In the genomic region with DNA sequence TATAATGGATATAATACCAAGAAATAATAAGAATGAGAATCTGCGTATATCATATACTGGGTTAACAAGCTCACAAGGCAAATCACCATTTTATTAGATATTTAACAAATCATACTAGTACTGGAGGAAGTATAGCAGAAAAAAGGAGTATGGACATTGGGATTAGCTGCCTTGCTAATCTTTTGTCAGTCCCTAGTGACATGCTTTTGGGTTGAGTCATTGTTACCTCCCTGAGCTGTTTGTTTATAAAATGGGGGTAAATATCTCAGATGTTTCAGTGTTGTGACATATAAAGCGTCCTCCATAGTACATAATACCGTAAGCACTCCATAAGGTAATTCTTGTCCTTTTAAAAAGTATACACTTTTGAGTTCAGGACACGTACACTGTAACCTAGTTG, we compare ENCODE assay signal across 1 cellular context.
TF ChIP-seq lines count a peak whose summit lies in the region.

No MANE protein-coding gene starts in this region.

TF ChIP-seq in WTC11, 78 proteins besides CTCF, POLR2A, EP300 and RAD21 (continued from another document):
- TF ChIP-seq, protein P1, sequence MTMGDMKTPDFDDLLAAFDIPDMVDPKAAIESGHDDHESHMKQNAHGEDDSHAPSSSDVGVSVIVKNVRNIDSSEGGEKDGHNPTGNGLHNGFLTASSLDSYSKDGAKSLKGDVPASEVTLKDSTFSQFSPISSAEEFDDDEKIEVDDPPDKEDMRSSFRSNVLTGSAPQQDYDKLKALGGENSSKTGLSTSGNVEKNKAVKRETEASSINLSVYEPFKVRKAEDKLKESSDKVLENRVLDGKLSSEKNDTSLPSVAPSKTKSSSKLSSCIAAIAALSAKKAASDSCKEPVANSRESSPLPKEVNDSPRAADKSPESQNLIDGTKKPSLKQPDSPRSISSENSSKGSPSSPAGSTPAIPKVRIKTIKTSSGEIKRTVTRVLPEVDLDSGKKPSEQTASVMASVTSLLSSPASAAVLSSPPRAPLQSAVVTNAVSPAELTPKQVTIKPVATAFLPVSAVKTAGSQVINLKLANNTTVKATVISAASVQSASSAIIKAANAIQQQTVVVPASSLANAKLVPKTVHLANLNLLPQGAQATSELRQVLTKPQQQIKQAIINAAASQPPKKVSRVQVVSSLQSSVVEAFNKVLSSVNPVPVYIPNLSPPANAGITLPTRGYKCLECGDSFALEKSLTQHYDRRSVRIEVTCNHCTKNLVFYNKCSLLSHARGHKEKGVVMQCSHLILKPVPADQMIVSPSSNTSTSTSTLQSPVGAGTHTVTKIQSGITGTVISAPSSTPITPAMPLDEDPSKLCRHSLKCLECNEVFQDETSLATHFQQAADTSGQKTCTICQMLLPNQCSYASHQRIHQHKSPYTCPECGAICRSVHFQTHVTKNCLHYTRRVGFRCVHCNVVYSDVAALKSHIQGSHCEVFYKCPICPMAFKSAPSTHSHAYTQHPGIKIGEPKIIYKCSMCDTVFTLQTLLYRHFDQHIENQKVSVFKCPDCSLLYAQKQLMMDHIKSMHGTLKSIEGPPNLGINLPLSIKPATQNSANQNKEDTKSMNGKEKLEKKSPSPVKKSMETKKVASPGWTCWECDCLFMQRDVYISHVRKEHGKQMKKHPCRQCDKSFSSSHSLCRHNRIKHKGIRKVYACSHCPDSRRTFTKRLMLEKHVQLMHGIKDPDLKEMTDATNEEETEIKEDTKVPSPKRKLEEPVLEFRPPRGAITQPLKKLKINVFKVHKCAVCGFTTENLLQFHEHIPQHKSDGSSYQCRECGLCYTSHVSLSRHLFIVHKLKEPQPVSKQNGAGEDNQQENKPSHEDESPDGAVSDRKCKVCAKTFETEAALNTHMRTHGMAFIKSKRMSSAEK (CRISPR knock-in tag; IDR thresholded peaks at IDR 0.05; ENCODE audit: borderline replicate concordance) = no peak
- TF ChIP-seq, protein P2, sequence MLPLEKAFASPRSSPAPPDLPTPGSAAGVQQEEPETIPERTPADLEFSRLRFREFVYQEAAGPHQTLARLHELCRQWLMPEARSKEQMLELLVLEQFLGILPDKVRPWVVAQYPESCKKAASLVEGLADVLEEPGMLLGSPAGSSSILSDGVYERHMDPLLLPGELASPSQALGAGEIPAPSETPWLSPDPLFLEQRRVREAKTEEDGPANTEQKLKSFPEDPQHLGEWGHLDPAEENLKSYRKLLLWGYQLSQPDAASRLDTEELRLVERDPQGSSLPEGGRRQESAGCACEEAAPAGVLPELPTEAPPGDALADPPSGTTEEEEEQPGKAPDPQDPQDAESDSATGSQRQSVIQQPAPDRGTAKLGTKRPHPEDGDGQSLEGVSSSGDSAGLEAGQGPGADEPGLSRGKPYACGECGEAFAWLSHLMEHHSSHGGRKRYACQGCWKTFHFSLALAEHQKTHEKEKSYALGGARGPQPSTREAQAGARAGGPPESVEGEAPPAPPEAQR (CRISPR knock-in tag; IDR thresholded peaks at IDR 0.05) = no peak
- TF ChIP-seq, protein P3, sequence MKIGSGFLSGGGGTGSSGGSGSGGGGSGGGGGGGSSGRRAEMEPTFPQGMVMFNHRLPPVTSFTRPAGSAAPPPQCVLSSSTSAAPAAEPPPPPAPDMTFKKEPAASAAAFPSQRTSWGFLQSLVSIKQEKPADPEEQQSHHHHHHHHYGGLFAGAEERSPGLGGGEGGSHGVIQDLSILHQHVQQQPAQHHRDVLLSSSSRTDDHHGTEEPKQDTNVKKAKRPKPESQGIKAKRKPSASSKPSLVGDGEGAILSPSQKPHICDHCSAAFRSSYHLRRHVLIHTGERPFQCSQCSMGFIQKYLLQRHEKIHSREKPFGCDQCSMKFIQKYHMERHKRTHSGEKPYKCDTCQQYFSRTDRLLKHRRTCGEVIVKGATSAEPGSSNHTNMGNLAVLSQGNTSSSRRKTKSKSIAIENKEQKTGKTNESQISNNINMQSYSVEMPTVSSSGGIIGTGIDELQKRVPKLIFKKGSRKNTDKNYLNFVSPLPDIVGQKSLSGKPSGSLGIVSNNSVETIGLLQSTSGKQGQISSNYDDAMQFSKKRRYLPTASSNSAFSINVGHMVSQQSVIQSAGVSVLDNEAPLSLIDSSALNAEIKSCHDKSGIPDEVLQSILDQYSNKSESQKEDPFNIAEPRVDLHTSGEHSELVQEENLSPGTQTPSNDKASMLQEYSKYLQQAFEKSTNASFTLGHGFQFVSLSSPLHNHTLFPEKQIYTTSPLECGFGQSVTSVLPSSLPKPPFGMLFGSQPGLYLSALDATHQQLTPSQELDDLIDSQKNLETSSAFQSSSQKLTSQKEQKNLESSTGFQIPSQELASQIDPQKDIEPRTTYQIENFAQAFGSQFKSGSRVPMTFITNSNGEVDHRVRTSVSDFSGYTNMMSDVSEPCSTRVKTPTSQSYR (CRISPR knock-in tag; IDR thresholded peaks at IDR 0.05) = no peak
- TF ChIP-seq ZBTB21 (CRISPR knock-in tag; IDR thresholded peaks at IDR 0.05; ENCODE audit: borderline replicate concordance) (no peak), ZNF416 (CRISPR knock-in tag; IDR thresholded peaks at IDR 0.05) (no peak), MXD4 (CRISPR knock-in tag; IDR thresholded peaks at IDR 0.05; ENCODE audit: borderline replicate concordance) (no peak), JUN (CRISPR knock-in tag; IDR thresholded peaks at IDR 0.05) (no peak)
- TF ChIP-seq, protein P4, sequence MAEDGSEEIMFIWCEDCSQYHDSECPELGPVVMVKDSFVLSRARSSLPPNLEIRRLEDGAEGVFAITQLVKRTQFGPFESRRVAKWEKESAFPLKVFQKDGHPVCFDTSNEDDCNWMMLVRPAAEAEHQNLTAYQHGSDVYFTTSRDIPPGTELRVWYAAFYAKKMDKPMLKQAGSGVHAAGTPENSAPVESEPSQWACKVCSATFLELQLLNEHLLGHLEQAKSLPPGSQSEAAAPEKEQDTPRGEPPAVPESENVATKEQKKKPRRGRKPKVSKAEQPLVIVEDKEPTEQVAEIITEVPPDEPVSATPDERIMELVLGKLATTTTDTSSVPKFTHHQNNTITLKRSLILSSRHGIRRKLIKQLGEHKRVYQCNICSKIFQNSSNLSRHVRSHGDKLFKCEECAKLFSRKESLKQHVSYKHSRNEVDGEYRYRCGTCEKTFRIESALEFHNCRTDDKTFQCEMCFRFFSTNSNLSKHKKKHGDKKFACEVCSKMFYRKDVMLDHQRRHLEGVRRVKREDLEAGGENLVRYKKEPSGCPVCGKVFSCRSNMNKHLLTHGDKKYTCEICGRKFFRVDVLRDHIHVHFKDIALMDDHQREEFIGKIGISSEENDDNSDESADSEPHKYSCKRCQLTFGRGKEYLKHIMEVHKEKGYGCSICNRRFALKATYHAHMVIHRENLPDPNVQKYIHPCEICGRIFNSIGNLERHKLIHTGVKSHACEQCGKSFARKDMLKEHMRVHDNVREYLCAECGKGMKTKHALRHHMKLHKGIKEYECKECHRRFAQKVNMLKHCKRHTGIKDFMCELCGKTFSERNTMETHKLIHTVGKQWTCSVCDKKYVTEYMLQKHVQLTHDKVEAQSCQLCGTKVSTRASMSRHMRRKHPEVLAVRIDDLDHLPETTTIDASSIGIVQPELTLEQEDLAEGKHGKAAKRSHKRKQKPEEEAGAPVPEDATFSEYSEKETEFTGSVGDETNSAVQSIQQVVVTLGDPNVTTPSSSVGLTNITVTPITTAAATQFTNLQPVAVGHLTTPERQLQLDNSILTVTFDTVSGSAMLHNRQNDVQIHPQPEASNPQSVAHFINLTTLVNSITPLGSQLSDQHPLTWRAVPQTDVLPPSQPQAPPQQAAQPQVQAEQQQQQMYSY (CRISPR knock-in tag; IDR thresholded peaks at IDR 0.05) = no peak
